1 cellular context compared by ENCODE assay signal in the genomic region with DNA sequence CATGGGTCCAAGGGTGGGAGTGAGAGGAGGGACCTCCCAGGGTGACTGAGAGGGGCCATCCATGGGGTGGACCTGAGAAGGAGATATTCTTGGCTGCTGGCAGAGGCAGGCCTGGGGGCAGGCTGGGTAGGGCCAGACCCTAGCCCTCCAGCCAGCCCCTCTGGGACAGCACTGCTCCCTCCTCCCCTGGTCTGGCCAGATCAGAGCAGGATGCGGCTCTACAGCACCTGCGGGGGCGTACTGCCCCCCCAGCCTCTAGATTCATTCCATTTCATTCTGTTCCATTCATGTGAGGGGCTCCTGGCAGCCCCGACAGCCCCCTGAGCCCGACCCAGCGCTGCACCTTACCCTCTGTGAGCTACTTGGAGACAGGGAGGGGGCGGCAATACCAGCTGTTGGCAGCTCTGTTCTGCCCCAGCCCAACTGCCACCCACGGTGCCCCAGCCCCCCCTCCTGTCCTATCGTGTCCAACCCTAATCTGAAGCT.
TF ChIP-seq lines count a peak whose summit lies in the region.

No MANE protein-coding gene starts in this region.

TF ChIP-seq in A549, 52 proteins besides CTCF, POLR2A, EP300 and RAD21 (continued from another document):
- TF ChIP-seq BCL3 (IDR thresholded peaks at IDR 0.05) (no peak), NR3C1 (IDR thresholded peaks at IDR 0.05) (no peak), CHD2 (IDR thresholded peaks at IDR 0.05; ENCODE audit: low read length, partially characterized antibody) (no peak), MYC (IDR thresholded peaks at IDR 0.05; ENCODE audit: borderline replicate concordance, low read length) (no peak)
